1 cellular context compared by ENCODE assay signal in genomic region chr2:64831134-64831976, GRCh38.
TF ChIP-seq lines count a peak whose summit lies in the region.

No MANE protein-coding gene starts in this region.

TF ChIP-seq in SK-N-SH, 30 proteins besides CTCF, POLR2A, EP300 and RAD21 (continued from another document):
- TF ChIP-seq IRF3 (IDR thresholded peaks at IDR 0.05; ENCODE audit: low read depth, low read length) (no peak), SMC3 (IDR thresholded peaks at IDR 0.05; ENCODE audit: low read depth, low read length) (peak; percentile 46), POLR2AphosphoS5 (IDR thresholded peaks at IDR 0.05; ENCODE audit: low read depth, low read length) (peak; percentile 45; the same call in 1 of the 2 replicates), JUND (IDR thresholded peaks at IDR 0.05) (peak; percentile 94), RXRA (IDR thresholded peaks at IDR 0.05; ENCODE audit: borderline replicate concordance, low read depth) (peak; percentile 84; the same call in 1 of the 2 replicates)
